ENCODE assay signal across 26 cellular contexts in the genomic region with DNA sequence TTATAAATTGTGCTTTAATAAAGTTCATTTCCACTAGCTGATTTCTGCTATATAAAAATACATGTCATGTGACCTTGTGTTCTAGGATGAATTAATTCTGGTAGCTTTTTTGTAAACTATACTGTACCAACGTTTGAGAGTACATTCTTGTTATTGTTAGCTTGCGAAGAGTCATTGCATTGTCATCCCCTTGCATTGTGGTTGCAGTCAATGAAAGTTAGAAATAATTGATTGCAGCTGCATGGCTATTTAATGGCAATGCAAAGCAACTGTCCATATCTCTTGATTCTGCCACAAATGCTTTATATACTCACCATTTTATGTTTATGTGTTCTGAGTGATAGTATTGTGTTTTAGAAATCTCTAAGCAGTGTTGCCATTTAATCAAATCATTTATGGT.
DNase-seq lines count a peak whose midpoint lies in the region; ATAC-seq, FAIRE-seq and TF ChIP-seq lines count a peak whose summit lies in the region.
"Had no signal": no experiment of that assay in that cellular context is flagged by ENCODE, and none has a peak within 500 bp of the region (broad histone marks: within the 10 kb centered on the region; RNA-seq: fewer than 3 reads in every experiment).

No MANE protein-coding gene starts in this region.

- no TSS peak for BruUV-seq in endothelial cell of umbilical vein (replicated peaks; lab: Mats Ljungman, UMichigan)

- dilution Hi-C loops in endothelial cell of umbilical vein (cut with MboI; ENCODE audit: extremely low pct_ligation_motif_present, low sequenced_read_pairs) = no loop called here

- POLR2A ChIA-PET in BJ (lab: Charles Lee) (interaction anchor here (0.5 to 0.7 kb wide), 2 partner anchors 29 to 786 kb away, joined by 3 to 4 read pairs; no protein-coding TSS in a partner anchor), endothelial cell of umbilical vein (lab: Charles Lee) (no interaction called here)

- H2AFZ ChIP-seq in endothelial cell of umbilical vein (ENCODE audit: low read depth, low read length) = no peak overlapping the region
- no peak overlapping the region for H2AFZ ChIP-seq in osteoblast (ENCODE audit: low read length)

- TF ChIP-seq CTCF in BJ (IDR thresholded peaks at IDR 0.05; ENCODE audit: insufficient read depth, low read depth, low read length) = no peak
- no peak for TF ChIP-seq CTCF in endothelial cell of umbilical vein (IDR thresholded peaks at IDR 0.05; ENCODE audit: extremely low read depth in 1 of 2, insufficient read depth in 1 of 2, low read depth in 1 of 2, low read length in 2 of 2)
- TF ChIP-seq CTCF in osteoblast (IDR thresholded peaks at IDR 0.05; ENCODE audit: extremely low read depth, low read depth, low read length) = no peak

- DNase-seq in BJ (ENCODE audit: low read depth) = peak; percentile 23
- DNase-seq in RPMI7951 (ENCODE audit: low read depth) = peak; percentile 11
- peak; percentile 27 for DNase-seq in endothelial cell of umbilical vein (ENCODE audit: low read depth, low spot score)
- peak; percentile 4 for DNase-seq in osteoblast (ENCODE audit: insufficient read length, low spot score, missing footprints)
- no peak for DNase-seq in activated CD8-positive, alpha-beta memory T cell treated with anti-CD3 and anti-CD28 coated beads for 24 hours
- no peak for DNase-seq in DMS153 (lab: John Stamatoyannopoulos, UW)
- DNase-seq: activated CD8-positive, alpha-beta T cell treated with anti-CD3 and anti-CD28 coated beads, Interleukin-2, amount 10 ng/mL, durations not matched to agents 7 days and 5 days; activated naive CD4-positive, alpha-beta T cell treated with anti-CD3 and anti-CD28 coated beads, Interleukin-2, amount 10 ng/mL, durations not matched to agents 7 days and 5 days; activated T-cell treated with anti-CD3 and anti-CD28 coated beads, Interleukin-2, amount 50 U/mL, for 4 hours; AML-193; body of pancreas; head of caudate nucleus; immature natural killer cell; NCI-H1436 treated with DMSO at 0.1 percent for 48 hours; NCI-H82; nucleus accumbens; OCI-M1; SIG-M5; T-helper 17 cell; testis had no signal

- H3K79me2 ChIP-seq in endothelial cell of umbilical vein (ENCODE audit: control insufficient read depth, insufficient read depth, low read length) = no peaks in the 10 kb centered on the region
- no peaks in the 10 kb centered on the region for H3K79me2 ChIP-seq in osteoblast (ENCODE audit: insufficient read depth, low read length)

- CTCF ChIA-PET in BJ (lab: Yijun Ruan, JAX) = interaction anchor here (0.6 to 1.0 kb wide), 3 partner anchors 18 to 1554 kb away, joined by 3 to 4 read pairs (median 4); no protein-coding TSS in a partner anchor
- CTCF ChIA-PET in endothelial cell of umbilical vein (lab: Charles Lee) = interaction anchor here (1.4 to 1.7 kb wide), 2 partner anchors 9 to 11 kb away, joined by 3 read pairs; no protein-coding TSS in a partner anchor

- no peak for TF ChIP-seq POLR2A in endothelial cell of umbilical vein (IDR thresholded peaks at IDR 0.05; ENCODE audit: low read depth, low read length)

- H3K4me3 ChIP-seq in BJ (ENCODE audit: low read depth, low read length) = no peak overlapping the region
- no peak overlapping the region for H3K4me3 ChIP-seq in endothelial cell of umbilical vein (replicated peaks in 1 of 3; ENCODE audit: insufficient read depth in 1 of 3, low read depth in 1 of 3, low read length in 3 of 3)
- H3K4me3 ChIP-seq in osteoblast (ENCODE audit: insufficient read depth, low read length) = no peak overlapping the region
- H3K4me3 ChIP-seq: body of pancreas, coronary artery, testis had no signal

- H3K36me3 ChIP-seq in BJ (ENCODE audit: control insufficient read depth, insufficient read depth, low read length) (no peaks in the 10 kb centered on the region), endothelial cell of umbilical vein (ENCODE audit: control insufficient read depth in 2 of 2, extremely low read depth in 1 of 2, insufficient read depth in 2 of 2, low read length in 2 of 2) (no peaks in the 10 kb centered on the region), osteoblast (ENCODE audit: insufficient read depth, low read length) (no peaks in the 10 kb centered on the region)

- H3K4me1 ChIP-seq in endothelial cell of umbilical vein (ENCODE audit: control insufficient read depth, extremely low read depth, insufficient read depth, low read length) = no peaks in the 10 kb centered on the region
- H3K4me1 ChIP-seq in osteoblast (ENCODE audit: insufficient read depth, low read length) = no peaks in the 10 kb centered on the region
- H3K4me1 ChIP-seq: body of pancreas, testis had no signal

- H3K9me3 ChIP-seq in endothelial cell of umbilical vein (replicated peaks; ENCODE audit: control insufficient read depth, insufficient read depth, low read length) = no peaks in the 10 kb centered on the region
- no peaks in the 10 kb centered on the region for H3K9me3 ChIP-seq in osteoblast (ENCODE audit: low read depth, low read length)
- H3K9me3 ChIP-seq: body of pancreas, testis had no signal

- H3K27me3 ChIP-seq in BJ (ENCODE audit: control insufficient read depth, insufficient read depth, low read length) (no peaks in the 10 kb centered on the region), endothelial cell of umbilical vein (ENCODE audit: control insufficient read depth in 2 of 2, insufficient read depth in 2 of 2, low read length in 2 of 2) (no peaks in the 10 kb centered on the region), osteoblast (ENCODE audit: insufficient read depth, low read length) (no peaks in the 10 kb centered on the region)
- H3K27me3 ChIP-seq: body of pancreas, testis had no signal

- H3K9me1 ChIP-seq in endothelial cell of umbilical vein (replicated peaks; ENCODE audit: control insufficient read depth, extremely low read depth, insufficient read depth, low read length) = no peaks in the 10 kb centered on the region

- H3K9ac ChIP-seq in endothelial cell of umbilical vein (replicated peaks; ENCODE audit: extremely low read depth, insufficient read depth, low read length) = no peak overlapping the region

- H3K27ac ChIP-seq in endothelial cell of umbilical vein (ENCODE audit: insufficient read depth, low read depth, low read length) (no peak overlapping the region), osteoblast (ENCODE audit: low read depth, low read length) (no peak overlapping the region)
- H3K27ac ChIP-seq: body of pancreas, coronary artery, testis had no signal

- no peak for FAIRE-seq in endothelial cell of umbilical vein (lab: Jason Lieb, UNC)
- FAIRE-seq: GM19239, H1 had no signal

- H3K4me2 ChIP-seq in endothelial cell of umbilical vein (ENCODE audit: insufficient read depth, low read length) (no peak overlapping the region), osteoblast (ENCODE audit: insufficient read depth, low read length) (no peak overlapping the region)

- intact Hi-C loops in endothelial cell of umbilical vein (cut with micrococcal nuclease) = no loop called here

- no peaks in the 10 kb centered on the region for H4K20me1 ChIP-seq in endothelial cell of umbilical vein (replicated peaks; ENCODE audit: control insufficient read depth, extremely low read depth, insufficient read depth, low read length)
- no peaks in the 10 kb centered on the region for H4K20me1 ChIP-seq in osteoblast (ENCODE audit: insufficient read depth, low read length)

- no peak for ATAC-seq in HG02981 (IDR thresholded peaks at IDR 0.05; ENCODE audit: unreplicated experiment)
- no peak for ATAC-seq in HG03460 (IDR thresholded peaks at IDR 0.05; ENCODE audit: unreplicated experiment)
- ATAC-seq: activated CD8-positive, alpha-beta T cell treated with anti-CD3 and anti-CD28 coated beads, Interleukin-2, amount 10 ng/mL, durations not matched to agents 7 days and 5 days; activated T-cell treated with anti-CD3 and anti-CD28 coated beads, Interleukin-2, amount 50 U/mL, for 4 hours; body of pancreas; stimulated activated memory B cell treated with anti-CD40 and anti-IgM and Interleukin-4, amounts not matched to agents 10 μg/mL and 1 μg/mL and 100 μg/mL, for 72 hours; T-helper 17 cell had no signal

TF ChIP-seq in endothelial cell of umbilical vein, 7 proteins besides CTCF, POLR2A, EP300 and RAD21:
- TF ChIP-seq EZH2 (IDR thresholded peaks at IDR 0.05; ENCODE audit: borderline replicate concordance, low read depth, low read length, severe bottlenecking) (no peak), MYC (IDR thresholded peaks at IDR 0.05; ENCODE audit: low read depth, low read length) (no peak), POLR2AphosphoS5 (IDR thresholded peaks at IDR 0.05; ENCODE audit: insufficient read depth, low read depth, low read length) (no peak), GATA2 (IDR thresholded peaks at IDR 0.05; ENCODE audit: insufficient read depth, insufficient read length, low read depth, low read length) (no peak), JUN (IDR thresholded peaks at IDR 0.05; ENCODE audit: borderline replicate concordance, insufficient read depth, insufficient read length, low read depth) (no peak), FOS (IDR thresholded peaks at IDR 0.05; ENCODE audit: borderline replicate concordance, insufficient read depth, low read length) (no peak)
- TF ChIP-seq, protein P1, sequence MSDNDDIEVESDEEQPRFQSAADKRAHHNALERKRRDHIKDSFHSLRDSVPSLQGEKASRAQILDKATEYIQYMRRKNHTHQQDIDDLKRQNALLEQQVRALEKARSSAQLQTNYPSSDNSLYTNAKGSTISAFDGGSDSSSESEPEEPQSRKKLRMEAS (IDR thresholded peaks at IDR 0.05; ENCODE audit: insufficient read depth, insufficient read length) = no peak

Comparison
In these comparisons a context has a peak if more than half of its experiments do, and no peak if none do; other contexts are left out.
1. DNase-seq: peak in BJ (single experiment), RPMI7951 (single experiment), endothelial cell of umbilical vein (single experiment) and osteoblast (single experiment); none in activated CD8-positive, alpha-beta memory T cell treated with anti-CD3 and anti-CD28 coated beads for 24 hours (single experiment) and DMS153 (single experiment).